ENCODE assay signal across 22 cellular contexts in genomic region chr7:33091111-33091531, GRCh38. TPM values are rescaled to one million over a fixed set of nuclear protein-coding genes. Genes with fewer than 3 reads are reported as not detected.
DNase-seq lines count a peak whose midpoint lies in the region; ATAC-seq and TF ChIP-seq lines count a peak whose summit lies in the region.
"Had no signal": no experiment of that assay in that cellular context is flagged by ENCODE, and none has a peak within 500 bp of the region (broad histone marks: within the 10 kb centered on the region; RNA-seq: fewer than 3 reads in every experiment).

No MANE protein-coding gene starts in this region.

- ATAC-seq in T-helper 17 cell, result no peak
- ATAC-seq: effector memory CD8-positive, alpha-beta T cell; WTC11 had no signal

- no peak overlapping the region for H3K4me3 ChIP-seq in GM23248
- H3K4me3 ChIP-seq in SJCRH30, result no peak overlapping the region
- H3K4me3 ChIP-seq in esophagus squamous epithelium, result no peak overlapping the region
- H3K4me3 ChIP-seq: BLaER1, hepatocyte, lung, PC-9, upper lobe of left lung had no signal

- intact Hi-C loops in esophagus squamous epithelium (cut with DNase I), result no loop called here

- TF ChIP-seq POLR2A in esophagus squamous epithelium (IDR thresholded peaks at IDR 0.05), result no peak

- no peaks in the 10 kb centered on the region for H3K9me3 ChIP-seq in GM23248 (ENCODE audit: low read depth)
- H3K9me3 ChIP-seq in T-helper 17 cell (ENCODE audit: control insufficient read depth, low read length, poor library complexity, severe bottlenecking), result no peaks in the 10 kb centered on the region
- H3K9me3 ChIP-seq in SJCRH30 (replicated peaks), result no peaks in the 10 kb centered on the region
- no peaks in the 10 kb centered on the region for H3K9me3 ChIP-seq in esophagus squamous epithelium
- H3K9me3 ChIP-seq: neutrophil, upper lobe of left lung had no signal

- peaks cover 4% of the 10 kb centered on the region for H3K36me3 Mint-ChIP-seq in T-helper 17 cell (ENCODE audit: low read depth)

- H3K4me3 Mint-ChIP-seq in T-helper 17 cell, result no peak overlapping the region
- H3K4me3 Mint-ChIP-seq: effector memory CD8-positive, alpha-beta T cell; WTC11 had no signal

- H3K4me1 Mint-ChIP-seq in T-helper 17 cell, result peaks cover 2% of the 10 kb centered on the region
- H3K4me1 Mint-ChIP-seq: WTC11 had no signal

- H3K36me3 ChIP-seq in GM23248 (ENCODE audit: low read depth) (peaks cover 15% of the 10 kb centered on the region), SJCRH30 (peaks cover 17% of the 10 kb centered on the region), esophagus squamous epithelium (peaks cover 0 to 36% (median 8%) of the 10 kb centered on the region in 3 donors)

- H3K9me2 ChIP-seq in GM23248 (ENCODE audit: insufficient read depth), result no peaks in the 10 kb centered on the region

- peak overlapping the region; percentile 70 for H3K27ac Mint-ChIP-seq in T-helper 17 cell
- H3K27ac Mint-ChIP-seq: effector memory CD8-positive, alpha-beta T cell; WTC11 had no signal

- H3K4me1 ChIP-seq in GM23248 (ENCODE audit: insufficient read depth), result no peaks in the 10 kb centered on the region
- no peaks in the 10 kb centered on the region for H3K4me1 ChIP-seq in SJCRH30
- H3K4me1 ChIP-seq in esophagus squamous epithelium, result no peaks in the 10 kb centered on the region
- H3K4me1 ChIP-seq: BLaER1, upper lobe of left lung had no signal

- H2AFZ ChIP-seq in GM23248, result no peak overlapping the region
- H2AFZ ChIP-seq: hepatocyte, PC-9 had no signal

- peaks cover 3% of the 10 kb centered on the region; the same call in 1 of the 2 replicates for H3F3A ChIP-seq in GM23248 (ENCODE audit: insufficient read depth)

- DNase-seq in GM23248 (peak; percentile 7), T-helper 17 cell (no peak), fibroblast of gingiva (ENCODE audit: low read depth) (peak; percentile 12), renal cortical epithelial cell (ENCODE audit: low read depth) (peak; percentile 3), SJCRH30 (no peak), esophagus squamous epithelium (lab: John Stamatoyannopoulos, UW) (no peak)
- no peak for DNase-seq in stimulated activated CD4-positive, alpha-beta T cell treated with anti-CD3 and anti-CD28 coated beads, Interleukin-2, amount 100 ng/mL, for 48 hours
- DNase-seq: activated CD4-positive, alpha-beta T cell treated with anti-CD3 and anti-CD28 coated beads, Interleukin-2, amount 50 U/mL, for 4 hours; activated CD8-positive, alpha-beta memory T cell treated with anti-CD3 and anti-CD28 coated beads, Interleukin-2, amount 50 U/mL, for 48 hours; activated gamma-delta T cell treated with Interleukin-2 at 50 U/mL for 16 hours; amniotic stem cell; effector memory CD8-positive, alpha-beta T cell; MV-4-11; NCI-H1694; stimulated activated CD4-positive, alpha-beta T cell treated with anti-CD3 and anti-CD28 coated beads, Interleukin-4, amount 100 ng/mL, for 24 hours; upper lobe of left lung had no signal

- no peak overlapping the region for H3K9ac ChIP-seq in GM23248
- H3K9ac ChIP-seq: BLaER1 had no signal

- no peaks in the 10 kb centered on the region for H3K27me3 Mint-ChIP-seq in T-helper 17 cell
- H3K27me3 Mint-ChIP-seq: effector memory CD8-positive, alpha-beta T cell had no signal

- H4K20me1 ChIP-seq in GM23248 (ENCODE audit: insufficient read depth), result no peaks in the 10 kb centered on the region
- H4K20me1 ChIP-seq: BLaER1 had no signal

- no peak overlapping the region for H3K27ac ChIP-seq in GM23248
- H3K27ac ChIP-seq in SJCRH30, result no peak overlapping the region
- no peak overlapping the region for H3K27ac ChIP-seq in esophagus squamous epithelium
- H3K27ac ChIP-seq: BLaER1, hepatocyte, neutrophil, PC-9, upper lobe of left lung had no signal

- H3K4me2 ChIP-seq in GM23248 (ENCODE audit: unreplicated experiment), result no peak overlapping the region
- H3K4me2 ChIP-seq: BLaER1, hepatocyte, PC-9 had no signal

- no peaks in the 10 kb centered on the region for H3K79me2 ChIP-seq in GM23248 (ENCODE audit: insufficient read depth)
- H3K79me2 ChIP-seq: hepatocyte had no signal

- in situ Hi-C loops in GM23248 (cut with MboI), result no loop called here

- WGBS in GM23248 (ENCODE audit: low coverage in 1 of 2, low lambda C conversion rate in 2 of 2, missing lambda C conversion rate in 2 of 2), 2 experiments, result 86 to 90% methylated on average over 4 of the region's 4 CpGs
- WGBS in esophagus squamous epithelium, 2 donors, result 66 to 77% methylated on average over 4 of the region's 4 CpGs

- TF ChIP-seq CTCF in esophagus squamous epithelium (IDR thresholded peaks at IDR 0.05), result no peak

- no peaks in the 10 kb centered on the region for H3K27me3 ChIP-seq in GM23248 (replicated peaks; ENCODE audit: insufficient read depth)
- H3K27me3 ChIP-seq in SJCRH30, result no peaks in the 10 kb centered on the region
- no peaks in the 10 kb centered on the region for H3K27me3 ChIP-seq in esophagus squamous epithelium
- H3K27me3 ChIP-seq: BLaER1, hepatocyte, neutrophil, upper lobe of left lung had no signal

RNA-seq across cellular contexts. Expression of gene RP9, which starts 18.1 kb away (rescaled TPM):
- total RNA-seq in GM23248 (2014; rRNA removed; shearing (Covaris generic)), result 3.9 and 9.5 TPM in 2 replicates
- polyA plus RNA-seq in GM23248 (2016; fragmentation: Nextera tagmentation; extraction: Ambion mirVana), result 23.9 and 24.7 TPM in 2 replicates
- total RNA-seq in T-helper 17 cell (10 to 100 TPM; 16.0 to 16.8 TPM), renal cortical epithelial cell (5.7 and 7.1 TPM in 2 replicates), esophagus squamous epithelium (1 to 10 TPM; 1.5 to 5.9 (median 4.4) TPM)
- 28.1 and 31.0 TPM in 2 replicates for total RNA-seq in SJCRH30 (2014; rRNA removed; shearing (Covaris generic))

RNA-seq across cellular contexts. Expression of gene NT5C3A, which starts 28.5 kb away (rescaled TPM):
- 22.5 and 34.9 TPM in 2 replicates for total RNA-seq in GM23248 (2014; rRNA removed; shearing (Covaris generic))
- polyA plus RNA-seq in GM23248 (2016; fragmentation: Nextera tagmentation; extraction: Ambion mirVana), result 40.2 and 40.4 TPM in 2 replicates
- total RNA-seq in T-helper 17 cell (10 to 100 TPM; 36.5 to 82.2 TPM), renal cortical epithelial cell (26.5 and 67.7 TPM in 2 replicates), esophagus squamous epithelium (10 to 100 TPM; 13.1 to 30.8 (median 26.8) TPM)
- total RNA-seq in SJCRH30 (2014; rRNA removed; shearing (Covaris generic)), result 42.9 and 45.1 TPM in 2 replicates

RNA-seq across cellular contexts. Expression of gene BBS9, which starts 38.2 kb away (rescaled TPM):
- total RNA-seq in GM23248 (2014; rRNA removed; shearing (Covaris generic)), result 15.0 and 19.2 TPM in 2 replicates
- polyA plus RNA-seq in GM23248 (2016; fragmentation: Nextera tagmentation; extraction: Ambion mirVana), result 10.2 and 10.8 TPM in 2 replicates
- 10 to 100 TPM; 23.4 to 25.3 TPM for total RNA-seq in T-helper 17 cell
- 12.0 and 23.7 TPM in 2 replicates for total RNA-seq in renal cortical epithelial cell
- 9.1 and 9.3 TPM in 2 replicates for total RNA-seq in SJCRH30 (2014; rRNA removed; shearing (Covaris generic))
- 10 to 100 TPM in 1 of 4 donors, 1 to 10 TPM in 3; 4.8 to 16.8 (median 7.6) TPM for total RNA-seq in esophagus squamous epithelium

Comparison
In these comparisons a context has a peak if more than half of its experiments do, and no peak if none do; other contexts are left out.
1. DNase-seq: peak in GM23248 (single experiment), fibroblast of gingiva (single experiment) and renal cortical epithelial cell (single experiment); none in T-helper 17 cell (0 of 3), SJCRH30 (0 of 2), esophagus squamous epithelium (single experiment) and stimulated activated CD4-positive, alpha-beta T cell treated with anti-CD3 and anti-CD28 coated beads, Interleukin-2, amount 100 ng/mL, for 48 hours (0 of 2).